ENCODE assay signal across 3 cellular contexts in genomic region chr2:150490466-150490865, GRCh38.
TF ChIP-seq lines count a peak whose summit lies in the region.

No MANE protein-coding gene starts in this region.

TF ChIP-seq in A549, 52 proteins besides CTCF, POLR2A, EP300 and RAD21:
- TF ChIP-seq CHD4 (IDR thresholded peaks at IDR 0.05; ENCODE audit: borderline replicate concordance) (no peak), MYC (IDR thresholded peaks at IDR 0.05; ENCODE audit: borderline replicate concordance, low read length) (no peak)

TF ChIP-seq in IMR-90, 13 proteins besides CTCF, POLR2A, EP300 and RAD21:
- TF ChIP-seq ELK1 (IDR thresholded peaks at IDR 0.05; ENCODE audit: borderline replicate concordance, low read depth, low read length), result no peak
- no peak for TF ChIP-seq NFE2L2 (IDR thresholded peaks at IDR 0.05; ENCODE audit: low read depth, low read length)
TF ChIP-seq in IMR-90: peak in this region for 0.

TF ChIP-seq in K562, 482 proteins besides CTCF, POLR2A, EP300 and RAD21:
- TF ChIP-seq ZNF24 (IDR thresholded peaks at IDR 0.05) (peak; percentile 48; the same call in 1 of the 2 replicates), XRCC5 (IDR thresholded peaks at IDR 0.05; ENCODE audit: low read depth, low read length) (no peak)
TF ChIP-seq in K562: peak in this region for 1.
